In genomic region chr5:3875144-3875543, GRCh38 we compare ENCODE assay signal across 11 cellular contexts.
"Had no signal": no experiment of that assay in that cellular context is flagged by ENCODE, and none has a peak within 500 bp of the region (broad histone marks: within the 10 kb centered on the region; RNA-seq: fewer than 3 reads in every experiment).

No MANE protein-coding gene starts in this region.

- H3K4me3 ChIP-seq: GM23248, GM23338, HAP-1 had no signal

- H3K27ac Mint-ChIP-seq: GM23338, H9, HFFc6 had no signal

- H3K4me2 ChIP-seq: GM23338 had no signal

- H3K9me3 ChIP-seq: HAP-1 had no signal

- ATAC-seq: GM23338, HCT116 had no signal

- FAIRE-seq: H1, H54 had no signal

- H3K36me3 ChIP-seq: HAP-1 had no signal

- H3K4me3 Mint-ChIP-seq: GM23338, H9, HFFc6 had no signal

- H2AFZ ChIP-seq: GM23248, GM23338 had no signal

- H3K4me1 ChIP-seq: HAP-1 had no signal

- H3K27ac ChIP-seq: GM23248 had no signal

- DNase-seq: GM23248, GOT3, H7, H9, HCEC 1CT, HFFc6 had no signal

- H3K9ac ChIP-seq: GM23248 had no signal
